ENCODE assay signal across 2 cellular contexts in the genomic region with DNA sequence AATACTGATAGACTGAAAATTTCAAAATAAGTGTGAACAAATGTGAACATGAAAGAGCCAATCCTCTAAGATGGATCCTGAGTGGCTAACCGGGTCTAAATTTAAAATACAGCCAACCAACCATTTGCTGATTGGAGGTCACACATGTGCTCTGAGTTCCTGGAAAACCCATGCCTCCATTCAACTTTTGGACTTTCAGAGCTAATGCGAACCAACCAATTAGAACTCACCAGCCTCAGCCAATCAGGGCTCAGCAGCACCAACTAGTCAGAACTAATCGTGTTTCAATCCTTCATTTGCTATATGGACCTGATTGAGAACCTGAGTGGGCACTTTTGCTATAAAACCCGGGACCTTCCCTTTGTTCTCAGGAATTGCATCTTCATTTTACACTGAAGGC.
TF ChIP-seq lines count a peak whose summit lies in the region.

No MANE protein-coding gene starts in this region.

TF ChIP-seq in A549, 52 proteins besides CTCF, POLR2A, EP300 and RAD21:
- TF ChIP-seq, protein P1, sequence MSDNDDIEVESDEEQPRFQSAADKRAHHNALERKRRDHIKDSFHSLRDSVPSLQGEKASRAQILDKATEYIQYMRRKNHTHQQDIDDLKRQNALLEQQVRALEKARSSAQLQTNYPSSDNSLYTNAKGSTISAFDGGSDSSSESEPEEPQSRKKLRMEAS (IDR thresholded peaks at IDR 0.05): no peak
- TF ChIP-seq TFCP2L1 (CRISPR knock-in tag; IDR thresholded peaks at IDR 0.05): no peak
- TF ChIP-seq TP53 (CRISPR knock-in tag; IDR thresholded peaks at IDR 0.05): no peak
- no peak for TF ChIP-seq RNF2 (IDR thresholded peaks at IDR 0.05; ENCODE audit: borderline replicate concordance, low read depth)
- TF ChIP-seq, protein P2, sequence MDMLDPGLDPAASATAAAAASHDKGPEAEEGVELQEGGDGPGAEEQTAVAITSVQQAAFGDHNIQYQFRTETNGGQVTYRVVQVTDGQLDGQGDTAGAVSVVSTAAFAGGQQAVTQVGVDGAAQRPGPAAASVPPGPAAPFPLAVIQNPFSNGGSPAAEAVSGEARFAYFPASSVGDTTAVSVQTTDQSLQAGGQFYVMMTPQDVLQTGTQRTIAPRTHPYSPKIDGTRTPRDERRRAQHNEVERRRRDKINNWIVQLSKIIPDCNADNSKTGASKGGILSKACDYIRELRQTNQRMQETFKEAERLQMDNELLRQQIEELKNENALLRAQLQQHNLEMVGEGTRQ (IDR thresholded peaks at IDR 0.05): no peak
- no peak for TF ChIP-seq KDM5A (IDR thresholded peaks at IDR 0.05)
- TF ChIP-seq NPAS2 (CRISPR knock-in tag; IDR thresholded peaks at IDR 0.05; ENCODE audit: borderline replicate concordance): no peak
- no peak for TF ChIP-seq FOXS1 (CRISPR knock-in tag; IDR thresholded peaks at IDR 0.05)
- no peak for TF ChIP-seq CHD4 (IDR thresholded peaks at IDR 0.05; ENCODE audit: borderline replicate concordance)
- TF ChIP-seq, protein P3, sequence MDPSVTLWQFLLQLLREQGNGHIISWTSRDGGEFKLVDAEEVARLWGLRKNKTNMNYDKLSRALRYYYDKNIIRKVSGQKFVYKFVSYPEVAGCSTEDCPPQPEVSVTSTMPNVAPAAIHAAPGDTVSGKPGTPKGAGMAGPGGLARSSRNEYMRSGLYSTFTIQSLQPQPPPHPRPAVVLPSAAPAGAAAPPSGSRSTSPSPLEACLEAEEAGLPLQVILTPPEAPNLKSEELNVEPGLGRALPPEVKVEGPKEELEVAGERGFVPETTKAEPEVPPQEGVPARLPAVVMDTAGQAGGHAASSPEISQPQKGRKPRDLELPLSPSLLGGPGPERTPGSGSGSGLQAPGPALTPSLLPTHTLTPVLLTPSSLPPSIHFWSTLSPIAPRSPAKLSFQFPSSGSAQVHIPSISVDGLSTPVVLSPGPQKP (IDR thresholded peaks at IDR 0.05; ENCODE audit: low read depth, low read length): no peak
- no peak for TF ChIP-seq MAZ (IDR thresholded peaks at IDR 0.05; ENCODE audit: borderline replicate concordance, low read depth, low read length)
- no peak for TF ChIP-seq GATA3 (IDR thresholded peaks at IDR 0.05; ENCODE audit: borderline replicate concordance)
- no peak for TF ChIP-seq SMC3 (IDR thresholded peaks at IDR 0.05)
- TF ChIP-seq, protein P4, sequence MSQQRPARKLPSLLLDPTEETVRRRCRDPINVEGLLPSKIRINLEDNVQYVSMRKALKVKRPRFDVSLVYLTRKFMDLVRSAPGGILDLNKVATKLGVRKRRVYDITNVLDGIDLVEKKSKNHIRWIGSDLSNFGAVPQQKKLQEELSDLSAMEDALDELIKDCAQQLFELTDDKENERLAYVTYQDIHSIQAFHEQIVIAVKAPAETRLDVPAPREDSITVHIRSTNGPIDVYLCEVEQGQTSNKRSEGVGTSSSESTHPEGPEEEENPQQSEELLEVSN (IDR thresholded peaks at IDR 0.05; ENCODE audit: borderline replicate concordance, low read depth): no peak
- no peak for TF ChIP-seq KDM1A (IDR thresholded peaks at IDR 0.05; ENCODE audit: low read depth)

TF ChIP-seq in GM23338, 12 proteins besides CTCF, POLR2A, EP300 and RAD21:
- TF ChIP-seq EZH2 (IDR thresholded peaks at IDR 0.05; ENCODE audit: low read depth, unreplicated experiment) (no peak), JUNB (IDR thresholded peaks at IDR 0.05; ENCODE audit: unreplicated experiment) (no peak), EZH2phosphoT487 (IDR thresholded peaks at IDR 0.05; ENCODE audit: unreplicated experiment) (no peak), POLR2AphosphoS5 (IDR thresholded peaks at IDR 0.05; ENCODE audit: low read depth) (no peak), ZNF331 (CRISPR knock-in tag; IDR thresholded peaks at IDR 0.05; ENCODE audit: low read depth) (no peak), NANOG (IDR thresholded peaks at IDR 0.05; ENCODE audit: borderline replicate concordance) (no peak), CREB1 (CRISPR knock-in tag; IDR thresholded peaks at IDR 0.05; ENCODE audit: low read depth) (no peak), STAT1 (IDR thresholded peaks at IDR 0.05; ENCODE audit: unreplicated experiment) (no peak), ZNF114 (CRISPR knock-in tag; IDR thresholded peaks at IDR 0.05) (no peak)
- TF ChIP-seq, protein P5, sequence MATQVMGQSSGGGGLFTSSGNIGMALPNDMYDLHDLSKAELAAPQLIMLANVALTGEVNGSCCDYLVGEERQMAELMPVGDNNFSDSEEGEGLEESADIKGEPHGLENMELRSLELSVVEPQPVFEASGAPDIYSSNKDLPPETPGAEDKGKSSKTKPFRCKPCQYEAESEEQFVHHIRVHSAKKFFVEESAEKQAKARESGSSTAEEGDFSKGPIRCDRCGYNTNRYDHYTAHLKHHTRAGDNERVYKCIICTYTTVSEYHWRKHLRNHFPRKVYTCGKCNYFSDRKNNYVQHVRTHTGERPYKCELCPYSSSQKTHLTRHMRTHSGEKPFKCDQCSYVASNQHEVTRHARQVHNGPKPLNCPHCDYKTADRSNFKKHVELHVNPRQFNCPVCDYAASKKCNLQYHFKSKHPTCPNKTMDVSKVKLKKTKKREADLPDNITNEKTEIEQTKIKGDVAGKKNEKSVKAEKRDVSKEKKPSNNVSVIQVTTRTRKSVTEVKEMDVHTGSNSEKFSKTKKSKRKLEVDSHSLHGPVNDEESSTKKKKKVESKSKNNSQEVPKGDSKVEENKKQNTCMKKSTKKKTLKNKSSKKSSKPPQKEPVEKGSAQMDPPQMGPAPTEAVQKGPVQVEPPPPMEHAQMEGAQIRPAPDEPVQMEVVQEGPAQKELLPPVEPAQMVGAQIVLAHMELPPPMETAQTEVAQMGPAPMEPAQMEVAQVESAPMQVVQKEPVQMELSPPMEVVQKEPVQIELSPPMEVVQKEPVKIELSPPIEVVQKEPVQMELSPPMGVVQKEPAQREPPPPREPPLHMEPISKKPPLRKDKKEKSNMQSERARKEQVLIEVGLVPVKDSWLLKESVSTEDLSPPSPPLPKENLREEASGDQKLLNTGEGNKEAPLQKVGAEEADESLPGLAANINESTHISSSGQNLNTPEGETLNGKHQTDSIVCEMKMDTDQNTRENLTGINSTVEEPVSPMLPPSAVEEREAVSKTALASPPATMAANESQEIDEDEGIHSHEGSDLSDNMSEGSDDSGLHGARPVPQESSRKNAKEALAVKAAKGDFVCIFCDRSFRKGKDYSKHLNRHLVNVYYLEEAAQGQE (IDR thresholded peaks at IDR 0.05; ENCODE audit: unreplicated experiment): no peak
- TF ChIP-seq, protein P6, sequence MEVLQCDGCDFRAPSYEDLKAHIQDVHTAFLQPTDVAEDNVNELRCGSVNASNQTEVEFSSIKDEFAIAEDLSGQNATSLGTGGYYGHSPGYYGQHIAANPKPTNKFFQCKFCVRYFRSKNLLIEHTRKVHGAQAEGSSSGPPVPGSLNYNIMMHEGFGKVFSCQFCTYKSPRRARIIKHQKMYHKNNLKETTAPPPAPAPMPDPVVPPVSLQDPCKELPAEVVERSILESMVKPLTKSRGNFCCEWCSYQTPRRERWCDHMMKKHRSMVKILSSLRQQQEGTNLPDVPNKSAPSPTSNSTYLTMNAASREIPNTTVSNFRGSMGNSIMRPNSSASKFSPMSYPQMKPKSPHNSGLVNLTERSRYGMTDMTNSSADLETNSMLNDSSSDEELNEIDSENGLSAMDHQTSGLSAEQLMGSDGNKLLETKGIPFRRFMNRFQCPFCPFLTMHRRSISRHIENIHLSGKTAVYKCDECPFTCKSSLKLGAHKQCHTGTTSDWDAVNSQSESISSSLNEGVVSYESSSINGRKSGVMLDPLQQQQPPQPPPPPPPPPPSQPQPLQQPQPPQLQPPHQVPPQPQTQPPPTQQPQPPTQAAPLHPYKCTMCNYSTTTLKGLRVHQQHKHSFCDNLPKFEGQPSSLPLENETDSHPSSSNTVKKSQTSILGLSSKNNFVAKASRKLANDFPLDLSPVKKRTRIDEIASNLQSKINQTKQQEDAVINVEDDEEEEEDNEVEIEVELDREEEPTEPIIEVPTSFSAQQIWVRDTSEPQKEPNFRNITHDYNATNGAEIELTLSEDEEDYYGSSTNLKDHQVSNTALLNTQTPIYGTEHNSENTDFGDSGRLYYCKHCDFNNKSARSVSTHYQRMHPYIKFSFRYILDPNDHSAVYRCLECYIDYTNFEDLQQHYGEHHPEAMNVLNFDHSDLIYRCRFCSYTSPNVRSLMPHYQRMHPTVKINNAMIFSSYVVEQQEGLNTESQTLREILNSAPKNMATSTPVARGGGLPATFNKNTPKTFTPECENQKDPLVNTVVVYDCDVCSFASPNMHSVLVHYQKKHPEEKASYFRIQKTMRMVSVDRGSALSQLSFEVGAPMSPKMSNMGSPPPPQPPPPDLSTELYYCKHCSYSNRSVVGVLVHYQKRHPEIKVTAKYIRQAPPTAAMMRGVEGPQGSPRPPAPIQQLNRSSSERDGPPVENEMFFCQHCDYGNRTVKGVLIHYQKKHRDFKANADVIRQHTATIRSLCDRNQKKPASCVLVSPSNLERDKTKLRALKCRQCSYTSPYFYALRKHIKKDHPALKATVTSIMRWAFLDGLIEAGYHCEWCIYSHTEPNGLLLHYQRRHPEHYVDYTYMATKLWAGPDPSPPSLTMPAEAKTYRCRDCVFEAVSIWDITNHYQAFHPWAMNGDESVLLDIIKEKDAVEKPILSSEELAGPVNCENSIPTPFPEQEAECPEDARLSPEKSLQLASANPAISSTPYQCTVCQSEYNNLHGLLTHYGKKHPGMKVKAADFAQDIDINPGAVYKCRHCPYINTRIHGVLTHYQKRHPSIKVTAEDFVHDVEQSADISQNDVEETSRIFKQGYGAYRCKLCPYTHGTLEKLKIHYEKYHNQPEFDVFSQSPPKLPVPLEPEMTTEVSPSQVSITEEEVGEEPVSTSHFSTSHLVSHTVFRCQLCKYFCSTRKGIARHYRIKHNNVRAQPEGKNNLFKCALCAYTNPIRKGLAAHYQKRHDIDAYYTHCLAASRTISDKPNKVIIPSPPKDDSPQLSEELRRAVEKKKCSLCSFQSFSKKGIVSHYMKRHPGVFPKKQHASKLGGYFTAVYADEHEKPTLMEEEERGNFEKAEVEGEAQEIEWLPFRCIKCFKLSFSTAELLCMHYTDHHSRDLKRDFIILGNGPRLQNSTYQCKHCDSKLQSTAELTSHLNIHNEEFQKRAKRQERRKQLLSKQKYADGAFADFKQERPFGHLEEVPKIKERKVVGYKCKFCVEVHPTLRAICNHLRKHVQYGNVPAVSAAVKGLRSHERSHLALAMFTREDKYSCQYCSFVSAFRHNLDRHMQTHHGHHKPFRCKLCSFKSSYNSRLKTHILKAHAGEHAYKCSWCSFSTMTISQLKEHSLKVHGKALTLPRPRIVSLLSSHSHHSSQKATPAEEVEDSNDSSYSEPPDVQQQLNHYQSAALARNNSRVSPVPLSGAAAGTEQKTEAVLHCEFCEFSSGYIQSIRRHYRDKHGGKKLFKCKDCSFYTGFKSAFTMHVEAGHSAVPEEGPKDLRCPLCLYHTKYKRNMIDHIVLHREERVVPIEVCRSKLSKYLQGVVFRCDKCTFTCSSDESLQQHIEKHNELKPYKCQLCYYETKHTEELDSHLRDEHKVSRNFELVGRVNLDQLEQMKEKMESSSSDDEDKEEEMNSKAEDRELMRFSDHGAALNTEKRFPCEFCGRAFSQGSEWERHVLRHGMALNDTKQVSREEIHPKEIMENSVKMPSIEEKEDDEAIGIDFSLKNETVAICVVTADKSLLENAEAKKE (CRISPR knock-in tag; IDR thresholded peaks at IDR 0.05): no peak
- TF ChIP-seq, protein P7, sequence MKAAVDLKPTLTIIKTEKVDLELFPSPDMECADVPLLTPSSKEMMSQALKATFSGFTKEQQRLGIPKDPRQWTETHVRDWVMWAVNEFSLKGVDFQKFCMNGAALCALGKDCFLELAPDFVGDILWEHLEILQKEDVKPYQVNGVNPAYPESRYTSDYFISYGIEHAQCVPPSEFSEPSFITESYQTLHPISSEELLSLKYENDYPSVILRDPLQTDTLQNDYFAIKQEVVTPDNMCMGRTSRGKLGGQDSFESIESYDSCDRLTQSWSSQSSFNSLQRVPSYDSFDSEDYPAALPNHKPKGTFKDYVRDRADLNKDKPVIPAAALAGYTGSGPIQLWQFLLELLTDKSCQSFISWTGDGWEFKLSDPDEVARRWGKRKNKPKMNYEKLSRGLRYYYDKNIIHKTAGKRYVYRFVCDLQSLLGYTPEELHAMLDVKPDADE (IDR thresholded peaks at IDR 0.05): no peak
